In genomic region chr7:137954614-137955013, GRCh38 we compare ENCODE assay signal across 15 cellular contexts. TPM values are rescaled to one million over a fixed set of nuclear protein-coding genes. Genes with fewer than 3 reads are reported as not detected.
DNase-seq lines count a peak whose midpoint lies in the region; ATAC-seq, FAIRE-seq and TF ChIP-seq lines count a peak whose summit lies in the region.
"Had no signal": no experiment of that assay in that cellular context is flagged by ENCODE, and none has a peak within 500 bp of the region (broad histone marks: within the 10 kb centered on the region; RNA-seq: fewer than 3 reads in every experiment).

No MANE protein-coding gene starts in this region.

- FAIRE-seq in HepG2 (lab: Jason Lieb, UNC): no peak
- FAIRE-seq: kidney had no signal

- H3K27me3 Mint-ChIP-seq in nephron progenitor cell (ENCODE audit: low read depth, poor library complexity): no peaks in the 10 kb centered on the region
- H3K27me3 Mint-ChIP-seq: activated CD4-positive, alpha-beta T cell treated with anti-CD3 and anti-CD28 coated beads for 36 hours had no signal

- H3K9me3 Mint-ChIP-seq in nephron progenitor cell: no peaks in the 10 kb centered on the region

- in situ Hi-C loops in HepG2 (cut with HindIII; ENCODE audit: extremely low pct_ligation_motif_present, low pct_unique_long_range_greater_than_20kb): no loop called here

- CTCF ChIA-PET in HepG2 (lab: Yijun Ruan, JAX; ENCODE audit: low intra/inter-chr PET ratio, low total read pairs): no interaction called here

- 77% methylated on average over 2 of the region's 2 CpGs for WGBS in HepG2 (ENCODE audit: low lambda C conversion rate)
- 40% methylated on average over 1 of the region's 2 CpGs for WGBS in right lobe of liver (ENCODE audit: insufficient coverage, low coverage, low lambda C conversion rate, missing lambda C conversion rate)
- 67 to 78% methylated on average over 2 of the region's 2 CpGs for WGBS in ectodermal cell, 2 experiments

- no peaks in the 10 kb centered on the region; the same call in 1 of the 2 replicates for H4K20me1 ChIP-seq in HepG2 (ENCODE audit: insufficient read depth, low read length)

- no peak overlapping the region for H3K4me3 Mint-ChIP-seq in nephron progenitor cell
- H3K4me3 Mint-ChIP-seq: activated CD4-positive, alpha-beta T cell treated with anti-CD3 and anti-CD28 coated beads for 36 hours had no signal

- H3K4me3 ChIP-seq in HepG2 (replicated peaks in 1 of 3; ENCODE audit: insufficient read depth in 1 of 3, low read depth in 2 of 3, low read length in 3 of 3) (no peak overlapping the region), right lobe of liver (no peak overlapping the region), ectodermal cell (ENCODE audit: insufficient read depth, low read depth, low read length) (no peak overlapping the region)

- no peak; the same call in 2 of the 3 replicates for ATAC-seq in HepG2
- ATAC-seq in right lobe of liver: no peak
- ATAC-seq in left lobe of liver: no peak
- ATAC-seq: activated CD4-positive, alpha-beta T cell treated with anti-CD3 and anti-CD28 coated beads for 36 hours had no signal

- no peak overlapping the region for H2AFZ ChIP-seq in HepG2 (ENCODE audit: low read length)

- peaks cover 20% of the 10 kb centered on the region for H3K36me3 Mint-ChIP-seq in nephron progenitor cell (ENCODE audit: low read depth)

- H3K4me1 Mint-ChIP-seq in nephron progenitor cell: peaks cover 68% of the 10 kb centered on the region

- peak overlapping the region; percentile 47 for H3K27ac Mint-ChIP-seq in nephron progenitor cell
- H3K27ac Mint-ChIP-seq: activated CD4-positive, alpha-beta T cell treated with anti-CD3 and anti-CD28 coated beads for 36 hours had no signal

- peak overlapping the region; percentile 13; the same call in 1 of the 2 replicates for H3K4me2 ChIP-seq in HepG2 (ENCODE audit: low read depth, low read length)

- TF ChIP-seq CTCF in HepG2 (CRISPR knock-in tag; IDR thresholded peaks at IDR 0.05): no peak
- no peak for TF ChIP-seq CTCF in right lobe of liver (IDR thresholded peaks at IDR 0.05)
- TF ChIP-seq CTCF in nephron progenitor cell (IDR thresholded peaks at IDR 0.05): no peak

- H3K4me1 ChIP-seq in HepG2 (ENCODE audit: insufficient read depth, low read length) (peaks cover 100% of the 10 kb centered on the region), right lobe of liver (peaks cover 0 to 39% (median 12%) of the 10 kb centered on the region in 4 donors), ectodermal cell (ENCODE audit: control insufficient read depth, insufficient read depth, low read length) (peaks cover 20% of the 10 kb centered on the region)

- no peak for TF ChIP-seq POLR2A in HepG2 (IDR thresholded peaks at IDR 0.05; ENCODE audit: insufficient read depth in 1 of 2, low read depth in 2 of 2, low read length in 2 of 2)
- no peak for TF ChIP-seq POLR2A in right lobe of liver (IDR thresholded peaks at IDR 0.05)

- H3K27ac ChIP-seq in HepG2 (ENCODE audit: extremely low read length, insufficient read depth, low read length) (peak overlapping the region; percentile 20), right lobe of liver (no peak overlapping the region), ectodermal cell (ENCODE audit: insufficient read depth, low read depth, low read length, poor library complexity, severe bottlenecking) (peak overlapping the region; percentile 53)

- H3K9me3 ChIP-seq in HepG2 (ENCODE audit: low read length): no peaks in the 10 kb centered on the region
- no peaks in the 10 kb centered on the region for H3K9me3 ChIP-seq in right lobe of liver
- no peaks in the 10 kb centered on the region for H3K9me3 ChIP-seq in ectodermal cell (ENCODE audit: control insufficient read depth, low read length)

- no peaks in the 10 kb centered on the region for H3K27me3 ChIP-seq in HepG2 (ENCODE audit: control insufficient read depth in 1 of 2, insufficient read depth in 2 of 2, low read length in 2 of 2)
- H3K27me3 ChIP-seq in right lobe of liver: no peaks in the 10 kb centered on the region
- no peaks in the 10 kb centered on the region for H3K27me3 ChIP-seq in ectodermal cell (ENCODE audit: control insufficient read depth, insufficient read depth, low read length, poor library complexity, severe bottlenecking)

- peaks cover 16 to 40% of the 10 kb centered on the region in 2 experiments for H3K36me3 ChIP-seq in HepG2 (replicated peaks in 1 of 2; ENCODE audit: control insufficient read depth in 1 of 2, insufficient read depth in 2 of 2, low read length in 2 of 2)
- peaks cover 0 to 3% (median 0%) of the 10 kb centered on the region in 4 donors for H3K36me3 ChIP-seq in right lobe of liver
- no peaks in the 10 kb centered on the region for H3K36me3 ChIP-seq in ectodermal cell (ENCODE audit: control insufficient read depth, insufficient read depth, low read length)

- H3K9ac ChIP-seq in HepG2 (ENCODE audit: insufficient read depth, low read depth, low read length): no peak overlapping the region

- H3K79me2 ChIP-seq in HepG2 (ENCODE audit: insufficient read depth, low read length): peaks cover 98% of the 10 kb centered on the region

- no peak for TF ChIP-seq RAD21 in HepG2 (CRISPR knock-in tag; IDR thresholded peaks at IDR 0.05)

- POLR2A ChIA-PET in HepG2 (lab: Yijun Ruan, JAX): interaction anchor here (1.0 to 2.4 kb wide), 3 partner anchors 12 to 47 kb away, joined by 3 to 10 read pairs (median 4); partner anchors contain the start of gene CREB3L2

- BruUV-seq in HepG2 (replicated peaks; lab: Mats Ljungman, UMichigan): no TSS peak

- intact Hi-C loops in HepG2 (cut with micrococcal nuclease; ENCODE audit: unreplicated experiment): no loop called here
- intact Hi-C loops in right lobe of liver (cut with DNase I): no loop called here

- TF ChIP-seq EP300 in HepG2 (IDR thresholded peaks at IDR 0.05; ENCODE audit: low read depth in 2 of 2, low read length in 2 of 2) (no peak), HepG2 (CRISPR knock-in tag; IDR thresholded peaks at IDR 0.05; ENCODE audit: borderline replicate concordance) (no peak)

- DNase-seq in HepG2 (ENCODE audit: low spot score) (no peak), right lobe of liver (no peak), nephron progenitor cell (no peak), COLO829 (ENCODE audit: low spot score) (no peak), NCI-H1048 (lab: John Stamatoyannopoulos, UW) (no peak), NCI-H1092 treated with DMSO at 0.1 percent for 48 hours (lab: John Stamatoyannopoulos, UW) (no peak), left lobe of liver (ENCODE audit: low spot score) (no peak)
- DNase-seq: activated CD4-positive, alpha-beta T cell treated with anti-CD3 and anti-CD28 coated beads for 36 hours; central memory CD4-positive, alpha-beta T cell; GF-D8; NCI-H1105; NCI-H524; stimulated activated CD4-positive, alpha-beta T cell treated with anti-CD3 and anti-CD28 coated beads, Interleukin-2, amount 100 ng/mL, for 24 hours had no signal

TF ChIP-seq in HepG2, 621 proteins besides CTCF, POLR2A, EP300 and RAD21:
- TF ChIP-seq ZNF556 (CRISPR knock-in tag; IDR thresholded peaks at IDR 0.05; ENCODE audit: borderline replicate concordance): no peak
- TF ChIP-seq ZNF282 (IDR thresholded peaks at IDR 0.05; ENCODE audit: partially characterized antibody): no peak

RNA-seq across cellular contexts. Expression of gene CREB3L2, which starts 47.3 kb away (rescaled TPM):
- total RNA-seq in HepG2 (2016; rRNA removed; fragmentation: Illumina TruSeq; extraction: Trizol): 22.1 and 26.6 TPM in 2 replicates
- total RNA-seq in HepG2 (2016; cell fraction: cytosol; rRNA removed; fragmentation: Illumina TruSeq; extraction: Trizol; ENCODE audit: low read depth): 6.5 and 8.8 TPM in 2 replicates
- 21.4 and 26.4 TPM in 2 replicates for total RNA-seq in HepG2 (2016; cell fraction: insoluble cytoplasmic fraction; rRNA removed; fragmentation: Illumina TruSeq; extraction: Trizol)
- total RNA-seq in HepG2 (2016; cell fraction: membrane; rRNA removed; fragmentation: Illumina TruSeq; extraction: Trizol): 14.1 and 14.5 TPM in 2 replicates
- total RNA-seq in HepG2 (2016; cell fraction: nucleus; rRNA removed; fragmentation: Illumina TruSeq; extraction: Trizol): 53.5 and 54.7 TPM in 2 replicates
- polyA plus RNA-seq in HepG2 (2011; rRNA removed): 39.0 and 41.1 TPM in 2 replicates
- polyA plus RNA-seq in HepG2 (2011; cell fraction: cytosol; rRNA removed): 26.0 and 30.9 TPM in 2 replicates
- polyA plus RNA-seq in HepG2 (2011; cell fraction: nucleus; rRNA removed): 36.5 and 47.2 TPM in 2 replicates
- 22.8 and 35.4 TPM in 2 replicates for polyA plus RNA-seq in HepG2 (2012)
- 2.4 and 2.7 TPM in 2 replicates for polyA plus RNA-seq in HepG2 (2016; cell fraction: cytosol; fragmentation: Illumina TruSeq; extraction: Trizol; ENCODE audit: low read depth)
- 31.2 and 35.1 TPM in 2 replicates for polyA plus RNA-seq in HepG2 (2016; cell fraction: insoluble cytoplasmic fraction; fragmentation: Illumina TruSeq; extraction: Trizol; ENCODE audit: low read depth)
- polyA plus RNA-seq in HepG2 (2016; cell fraction: membrane; fragmentation: Illumina TruSeq; extraction: Trizol; ENCODE audit: low read depth): 5.9 and 6.4 TPM in 2 replicates
- polyA plus RNA-seq in HepG2 (2016; cell fraction: nucleus; fragmentation: Illumina TruSeq; extraction: Trizol; ENCODE audit: insufficient read depth, low read depth): 43.3 and 43.6 TPM in 2 replicates
- 32.8 and 173 TPM in 2 replicates for polyA minus RNA-seq in HepG2 (2011; rRNA and poly(A)+ RNA removed; ENCODE audit: low replicate concordance)
- 58.1 and 61.3 TPM in 2 replicates for polyA minus RNA-seq in HepG2 (2011; cell fraction: cytosol; rRNA and poly(A)+ RNA removed)
- polyA minus RNA-seq in HepG2 (2011; cell fraction: nucleus; rRNA and poly(A)+ RNA removed): 95.2 and 100 TPM in 2 replicates
- total RNA-seq in right lobe of liver: 10 to 100 TPM; 11.5 to 29.9 (median 18.2) TPM
- 27.3 TPM for polyA plus RNA-seq in ectodermal cell (2013, experiment 1 of 4)
- polyA plus RNA-seq in ectodermal cell (2013, experiment 2 of 4): 26.6 TPM
- polyA plus RNA-seq in ectodermal cell (2013, experiment 3 of 4): 19.4 TPM
- polyA plus RNA-seq in ectodermal cell (2013, experiment 4 of 4): 23.0 TPM
- 27.1 TPM for total RNA-seq in left lobe of liver

Comparison
In these comparisons a context has a peak if more than half of its experiments do, and no peak if none do; other contexts are left out.
1. H3K27ac ChIP-seq: peak in HepG2 (single experiment) and ectodermal cell (single experiment); none in right lobe of liver (0 of 3).